ENCODE assay signal across 10 cellular contexts in the genomic region with DNA sequence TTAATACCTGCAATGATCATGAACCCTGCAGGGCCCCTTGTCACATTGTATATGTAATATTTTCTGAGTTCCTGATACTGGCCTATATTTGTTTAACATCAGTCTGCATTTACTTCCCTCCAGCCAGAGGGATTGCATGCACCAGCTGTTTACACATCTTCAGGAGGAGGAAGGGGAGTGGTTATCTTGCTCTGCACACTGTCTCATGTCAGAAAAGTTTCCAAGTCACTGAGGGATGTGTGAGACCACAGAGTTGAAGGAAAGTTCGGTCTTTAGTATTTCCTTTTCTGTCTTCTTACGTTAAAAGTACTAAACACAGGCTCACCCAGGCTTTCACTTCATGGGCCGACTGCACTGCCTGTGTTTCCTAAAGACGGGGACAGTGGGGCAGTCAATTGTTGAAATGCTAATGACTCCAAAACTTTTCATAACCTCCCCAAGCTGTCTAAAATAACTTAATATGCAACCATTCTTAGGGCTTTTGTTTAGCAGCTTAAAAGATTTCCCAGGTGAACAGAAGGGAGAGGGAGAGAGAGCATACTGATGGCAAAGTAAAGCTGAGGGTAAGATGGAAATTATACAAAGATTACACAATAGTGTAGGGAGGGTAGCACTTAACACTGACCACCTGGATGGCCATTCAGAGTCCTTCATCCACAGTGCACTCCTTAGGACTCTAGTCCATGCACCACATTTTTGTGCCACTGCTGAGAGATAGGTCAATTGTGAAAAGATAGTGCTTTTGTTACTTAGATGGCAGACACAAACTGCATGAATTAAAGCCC.
DNase-seq lines count a peak whose midpoint lies in the region; ATAC-seq and TF ChIP-seq lines count a peak whose summit lies in the region.
"Had no signal": no experiment of that assay in that cellular context is flagged by ENCODE, and none has a peak within 500 bp of the region (broad histone marks: within the 10 kb centered on the region; RNA-seq: fewer than 3 reads in every experiment).

No MANE protein-coding gene starts in this region.

- BruUV-seq in PC-3 (replicated peaks; lab: Mats Ljungman, UMichigan): no TSS peak

- H3K27me3 Mint-ChIP-seq in T-helper 2 cell treated with Interferon-gamma antibody and Interleukin-4, amounts not matched to agents 5 μg/mL and 100 μg/mL, for 36 hours (ENCODE audit: low read depth): peaks cover 7% of the 10 kb centered on the region

- H3K4me1 Mint-ChIP-seq in T-helper 2 cell treated with Interferon-gamma antibody and Interleukin-4, amounts not matched to agents 5 μg/mL and 100 μg/mL, for 36 hours (ENCODE audit: low read depth): no peaks in the 10 kb centered on the region
- H3K4me1 Mint-ChIP-seq: CD4-positive, alpha-beta memory T cell had no signal

- H3K9me2 ChIP-seq in PC-3 (replicated peaks; ENCODE audit: low read length): no peaks in the 10 kb centered on the region
- H3K9me2 ChIP-seq in hepatocyte (replicated peaks; ENCODE audit: insufficient read depth): no peaks in the 10 kb centered on the region

- H3K27me3 ChIP-seq in PC-3 (ENCODE audit: low read length) (no peaks in the 10 kb centered on the region), hepatocyte (no peaks in the 10 kb centered on the region)

- H3K79me2 ChIP-seq in PC-3 (ENCODE audit: low read length): no peaks in the 10 kb centered on the region
- no peaks in the 10 kb centered on the region for H3K79me2 ChIP-seq in hepatocyte

- DNase-seq in AML-193 (lab: John Stamatoyannopoulos, UW) (peak; percentile 48 to 60), PC-3 (peak; percentile 9), hepatocyte (ENCODE audit: low spot score) (peak; percentile 78), amniotic stem cell (lab: John Stamatoyannopoulos, UW) (no peak)
- DNase-seq in activated naive CD4-positive, alpha-beta T cell (lab: John Stamatoyannopoulos, UW): no peak
- DNase-seq in T-helper 2 cell treated with Interferon-gamma antibody and Interleukin-4, amounts not matched to agents 5 μg/mL and 100 μg/mL, for 36 hours (ENCODE audit: low spot score): no peak
- DNase-seq: CD4-positive, alpha-beta memory T cell; stimulated activated CD8-positive, alpha-beta memory T cell treated with anti-CD3 and anti-CD28 coated beads, Interleukin-4, amount 100 ng/mL, for 48 hours had no signal

- no peak overlapping the region for H3K4me3 Mint-ChIP-seq in T-helper 2 cell treated with Interferon-gamma antibody and Interleukin-4, amounts not matched to agents 5 μg/mL and 100 μg/mL, for 36 hours
- H3K4me3 Mint-ChIP-seq: CD4-positive, alpha-beta memory T cell had no signal

- H4K20me1 ChIP-seq in PC-3 (ENCODE audit: low read length) (no peaks in the 10 kb centered on the region), hepatocyte (ENCODE audit: insufficient read depth, poor library complexity, severe bottlenecking) (no peaks in the 10 kb centered on the region)

- H3K36me3 ChIP-seq in PC-3 (ENCODE audit: low read depth, low read length): no peaks in the 10 kb centered on the region
- no peaks in the 10 kb centered on the region for H3K36me3 ChIP-seq in hepatocyte (replicated peaks; ENCODE audit: insufficient read depth, low read depth)

- no peaks in the 10 kb centered on the region for H3K36me3 Mint-ChIP-seq in T-helper 2 cell treated with Interferon-gamma antibody and Interleukin-4, amounts not matched to agents 5 μg/mL and 100 μg/mL, for 36 hours (ENCODE audit: low read depth)
- H3K36me3 Mint-ChIP-seq: CD4-positive, alpha-beta memory T cell had no signal

- H3K9me3 ChIP-seq in PC-3 (ENCODE audit: low read length) (no peaks in the 10 kb centered on the region), hepatocyte (ENCODE audit: low read depth) (no peaks in the 10 kb centered on the region)

- no peak overlapping the region for H3K4me2 ChIP-seq in PC-3 (ENCODE audit: low read length)
- H3K4me2 ChIP-seq in hepatocyte: peak overlapping the region; percentile 58

- H3K27ac ChIP-seq in PC-3 (ENCODE audit: low read length) (no peak overlapping the region), hepatocyte (peak overlapping the region; percentile 84)

- no peak overlapping the region for H3K4me3 ChIP-seq in PC-3 (ENCODE audit: low read length)
- H3K4me3 ChIP-seq in hepatocyte: no peak overlapping the region

- H3K27ac Mint-ChIP-seq in T-helper 2 cell treated with Interferon-gamma antibody and Interleukin-4, amounts not matched to agents 5 μg/mL and 100 μg/mL, for 36 hours: no peak overlapping the region
- H3K27ac Mint-ChIP-seq: CD4-positive, alpha-beta memory T cell had no signal

- no peak overlapping the region for H3K9ac ChIP-seq in PC-3 (ENCODE audit: low read length)

- WGBS in hepatocyte (ENCODE audit: low lambda C conversion rate, missing lambda C conversion rate): 25% methylated on average over 4 of the region's 4 CpGs

- peak; percentile 58 for ATAC-seq in GM21619 (IDR thresholded peaks at IDR 0.05; ENCODE audit: unreplicated experiment)
- ATAC-seq in PC-3: peak; percentile 59
- ATAC-seq in HG03342 (IDR thresholded peaks at IDR 0.05; ENCODE audit: unreplicated experiment): no peak

- no peak overlapping the region for H2AFZ ChIP-seq in PC-3 (ENCODE audit: low read length)
- peak overlapping the region; percentile 13 for H2AFZ ChIP-seq in hepatocyte

- intact Hi-C loops in PC-3 (cut with micrococcal nuclease): no loop called here

- no peaks in the 10 kb centered on the region for H3K9me3 Mint-ChIP-seq in T-helper 2 cell treated with Interferon-gamma antibody and Interleukin-4, amounts not matched to agents 5 μg/mL and 100 μg/mL, for 36 hours
- H3K9me3 Mint-ChIP-seq: CD4-positive, alpha-beta memory T cell had no signal

- POLR2A ChIA-PET in PC-3 (lab: Charles Lee; ENCODE audit: unreplicated experiment): no interaction called here

- no peaks in the 10 kb centered on the region for H3F3A ChIP-seq in PC-3 (ENCODE audit: low read length, unreplicated experiment)

- H3K4me1 ChIP-seq in PC-3 (ENCODE audit: insufficient read depth, low read length) (no peaks in the 10 kb centered on the region), hepatocyte (ENCODE audit: insufficient read depth) (peaks cover 40% of the 10 kb centered on the region)

- TF ChIP-seq CTCF in PC-3 (conservative IDR thresholded peaks at IDR 0.05; ENCODE audit: low read depth, low read length) (no peak), hepatocyte (IDR thresholded peaks at IDR 0.05; ENCODE audit: poor library complexity) (no peak)

- CTCF ChIA-PET in PC-3 (lab: Charles Lee): no interaction called here

Comparison
In these comparisons a context has a peak if more than half of its experiments do, and no peak if none do; other contexts are left out.
1. DNase-seq: peak in AML-193 (2 of 2), PC-3 (single experiment) and hepatocyte (single experiment); none in activated naive CD4-positive, alpha-beta T cell (0 of 4), T-helper 2 cell treated with Interferon-gamma antibody and Interleukin-4, amounts not matched to agents 5 μg/mL and 100 μg/mL, for 36 hours (single experiment) and amniotic stem cell (single experiment).